Comparison of ENCODE assay signal across 9 cellular contexts in the genomic region with DNA sequence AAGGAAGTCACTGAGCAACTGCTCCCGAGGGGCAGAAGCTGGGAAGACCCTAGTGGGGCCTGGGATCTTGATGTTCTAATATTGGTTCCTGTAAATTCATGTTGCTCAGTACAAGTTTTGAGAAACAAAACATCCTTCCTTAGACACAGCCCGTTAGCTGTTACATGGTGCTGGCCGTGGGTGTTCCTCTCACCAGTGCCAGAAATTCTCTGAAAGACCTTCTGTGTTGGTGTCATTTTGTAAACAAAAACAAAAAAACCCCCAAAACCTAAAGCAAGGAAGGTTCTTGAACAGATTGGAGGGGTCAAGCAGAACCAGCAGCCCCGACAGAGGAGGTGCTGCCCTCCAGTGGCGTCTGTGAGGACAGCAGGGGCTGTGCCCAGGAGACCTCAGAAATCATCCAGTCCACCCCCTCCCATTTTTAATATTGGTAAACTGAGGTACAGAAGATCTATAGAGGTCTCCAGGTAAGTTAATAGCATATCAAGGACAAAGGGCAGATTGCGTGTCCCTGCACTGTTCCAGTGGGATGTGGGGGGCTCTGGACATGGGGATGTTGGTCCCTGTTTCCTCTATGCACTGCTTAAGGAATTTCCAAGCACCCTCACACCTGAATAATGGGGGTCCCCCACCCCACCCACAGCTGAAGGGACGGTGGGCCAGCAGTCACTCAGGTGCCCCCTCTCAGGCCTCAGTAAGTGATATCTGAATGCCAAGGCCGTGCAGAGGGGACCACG. TPM values are rescaled to one million over a fixed set of nuclear protein-coding genes. Genes with fewer than 3 reads are reported as not detected.
DNase-seq lines count a peak whose midpoint lies in the region; ATAC-seq and TF ChIP-seq lines count a peak whose summit lies in the region.
"Had no signal": no experiment of that assay in that cellular context is flagged by ENCODE, and none has a peak within 500 bp of the region (broad histone marks: within the 10 kb centered on the region; RNA-seq: fewer than 3 reads in every experiment).

No MANE protein-coding gene starts in this region.

- H3K4me2 ChIP-seq in SU-DHL-6 (ENCODE audit: low read depth, low read length, poor library complexity, severe bottlenecking), result no peak overlapping the region

- H3K9me3 Mint-ChIP-seq in activated naive CD8-positive, alpha-beta T cell treated with anti-CD3 and anti-CD28 coated beads, Interleukin-2, amount 50 U/mL, for 24 hours, result no peaks in the 10 kb centered on the region
- H3K9me3 Mint-ChIP-seq: IgD-negative memory B cell had no signal

- H3K9ac ChIP-seq in SU-DHL-6 (ENCODE audit: low read length), result no peak overlapping the region

- peak overlapping the region; percentile 70 for H3K27ac Mint-ChIP-seq in activated naive CD8-positive, alpha-beta T cell treated with anti-CD3 and anti-CD28 coated beads, Interleukin-2, amount 50 U/mL, for 24 hours

- H3K4me1 ChIP-seq in BE2C (no peaks in the 10 kb centered on the region), left ventricle myocardium inferior (peaks cover 30% of the 10 kb centered on the region)

- H3K4me3 ChIP-seq in BE2C (ENCODE audit: low read depth, low read length), result no peak overlapping the region
- H3K4me3 ChIP-seq in H7 (ENCODE audit: insufficient read depth, low read depth, low read length), result no peak overlapping the region
- no peak overlapping the region for H3K4me3 ChIP-seq in SU-DHL-6 (ENCODE audit: insufficient read depth, low read length, poor library complexity, severe bottlenecking)
- no peak overlapping the region for H3K4me3 ChIP-seq in left ventricle myocardium inferior

- intact Hi-C loops in left ventricle myocardium inferior (cut with micrococcal nuclease) (loop anchor here (5.0 kb wide), 1 partner anchor 66 kb away; no protein-coding TSS in a partner anchor), sciatic nerve (cut with DNase I) (loop anchor here (5.0 kb wide), 2 partner anchors 71 to 126 kb away; no protein-coding TSS in a partner anchor)

- DNase-seq in BE2C, result peak; percentile 36
- peak; percentile 89 for DNase-seq in H7
- DNase-seq in activated naive CD8-positive, alpha-beta T cell treated with anti-CD3 and anti-CD28 coated beads, Interleukin-2, amount 50 U/mL, for 24 hours, result peak; percentile 85
- DNase-seq in left ventricle myocardium inferior, result peak; percentile 54
- DNase-seq in sciatic nerve (ENCODE audit: low spot score), result peak; percentile 86

- H4K20me1 ChIP-seq in SU-DHL-6 (ENCODE audit: low read depth, low read length), result no peaks in the 10 kb centered on the region

- no peaks in the 10 kb centered on the region for H3K79me2 ChIP-seq in SU-DHL-6 (ENCODE audit: insufficient read depth, low read length)

- no peaks in the 10 kb centered on the region for H3K9me2 ChIP-seq in SU-DHL-6 (replicated peaks; ENCODE audit: insufficient read depth, low read length)

- peak overlapping the region; percentile 4 for H3K4me3 Mint-ChIP-seq in activated naive CD8-positive, alpha-beta T cell treated with anti-CD3 and anti-CD28 coated beads, Interleukin-2, amount 50 U/mL, for 24 hours

- no peak overlapping the region for H2AFZ ChIP-seq in SU-DHL-6 (ENCODE audit: low read depth, low read length, severe bottlenecking)

- no peaks in the 10 kb centered on the region for H3K9me3 ChIP-seq in BE2C
- H3K9me3 ChIP-seq in SU-DHL-6 (ENCODE audit: insufficient read depth, low read length), result no peaks in the 10 kb centered on the region
- no peaks in the 10 kb centered on the region for H3K9me3 ChIP-seq in left ventricle myocardium inferior (replicated peaks)

- ATAC-seq in activated naive CD8-positive, alpha-beta T cell treated with anti-CD3 and anti-CD28 coated beads, Interleukin-2, amount 50 U/mL, for 24 hours, result peak; percentile 59
- ATAC-seq in sciatic nerve (peak; percentile 86), HG02938 (IDR thresholded peaks at IDR 0.05; ENCODE audit: unreplicated experiment) (no peak), GM19455 (IDR thresholded peaks at IDR 0.05; ENCODE audit: unreplicated experiment) (no peak)

- H3K27me3 ChIP-seq in BE2C, result no peaks in the 10 kb centered on the region
- H3K27me3 ChIP-seq in H7 (ENCODE audit: control insufficient read depth, insufficient read depth, low read length), result no peaks in the 10 kb centered on the region
- no peaks in the 10 kb centered on the region for H3K27me3 ChIP-seq in SU-DHL-6 (ENCODE audit: low read length)
- H3K27me3 ChIP-seq in left ventricle myocardium inferior (ENCODE audit: low read depth), result no peaks in the 10 kb centered on the region

- peaks cover 42% of the 10 kb centered on the region for H3K4me1 Mint-ChIP-seq in activated naive CD8-positive, alpha-beta T cell treated with anti-CD3 and anti-CD28 coated beads, Interleukin-2, amount 50 U/mL, for 24 hours

- H3K27ac ChIP-seq in SU-DHL-6 (ENCODE audit: low read depth, low read length), result no peak overlapping the region
- H3K27ac ChIP-seq in left ventricle myocardium inferior (replicated peaks), result peak overlapping the region; percentile 43

- no peaks in the 10 kb centered on the region for H3K36me3 ChIP-seq in BE2C
- H3K36me3 ChIP-seq in H7 (replicated peaks; ENCODE audit: control insufficient read depth, insufficient read depth, low read length), result no peaks in the 10 kb centered on the region
- H3K36me3 ChIP-seq in SU-DHL-6 (ENCODE audit: low read length), result no peaks in the 10 kb centered on the region
- no peaks in the 10 kb centered on the region for H3K36me3 ChIP-seq in left ventricle myocardium inferior

- H3K36me3 Mint-ChIP-seq in activated naive CD8-positive, alpha-beta T cell treated with anti-CD3 and anti-CD28 coated beads, Interleukin-2, amount 50 U/mL, for 24 hours (ENCODE audit: low read depth), result no peaks in the 10 kb centered on the region

- H3F3A ChIP-seq in SU-DHL-6 (ENCODE audit: insufficient read depth), result no peaks in the 10 kb centered on the region

- H3K27me3 Mint-ChIP-seq in activated naive CD8-positive, alpha-beta T cell treated with anti-CD3 and anti-CD28 coated beads, Interleukin-2, amount 50 U/mL, for 24 hours, result peaks cover 2% of the 10 kb centered on the region

- TF ChIP-seq CTCF in BE2C (IDR thresholded peaks at IDR 0.05; ENCODE audit: low read depth, low read length), result peak; percentile 74
- peak; percentile 84 for TF ChIP-seq CTCF in SU-DHL-6 (IDR thresholded peaks at IDR 0.05; ENCODE audit: insufficient read depth, low read length, poor library complexity, severe bottlenecking)
- peak; percentile 96 for TF ChIP-seq CTCF in left ventricle myocardium inferior (IDR thresholded peaks at IDR 0.05; ENCODE audit: borderline replicate concordance)

RNA-seq across cellular contexts. Expression of gene SLC2A7, which starts 38.2 kb away (rescaled TPM):
- not detected for polyA plus RNA-seq in BE2C (2012; ENCODE audit: insufficient read depth, insufficient read length, low read depth)
- total RNA-seq in H7 (2014; rRNA removed; shearing (Covaris generic)), result not detected in 2 replicates
- not detected for total RNA-seq in left ventricle myocardium inferior
- not detected for total RNA-seq in sciatic nerve
- polyA plus RNA-seq: IgD-negative memory B cell had no signal

RNA-seq across cellular contexts. Expression of gene CA6, which starts 42.4 kb away (rescaled TPM):
- not detected for polyA plus RNA-seq in BE2C (2012; ENCODE audit: insufficient read depth, insufficient read length, low read depth)
- total RNA-seq in H7 (2014; rRNA removed; shearing (Covaris generic)), result not detected in 2 replicates
- total RNA-seq in left ventricle myocardium inferior, result not detected
- total RNA-seq in sciatic nerve, result not detected
- polyA plus RNA-seq: IgD-negative memory B cell had no signal

Comparison
In these comparisons a context has a peak if more than half of its experiments do, and no peak if none do; other contexts are left out.
1. DNase-seq: peak in every context shown above with its lines; median percentile 89 in H7; 86 in sciatic nerve; 85 in activated naive CD8-positive, alpha-beta T cell treated with anti-CD3 and anti-CD28 coated beads, Interleukin-2, amount 50 U/mL, for 24 hours; 54 in left ventricle myocardium inferior; 36 in BE2C.
2. ATAC-seq: peak in activated naive CD8-positive, alpha-beta T cell treated with anti-CD3 and anti-CD28 coated beads, Interleukin-2, amount 50 U/mL, for 24 hours (single experiment) and sciatic nerve (single experiment); none in HG02938 (single experiment) and GM19455 (single experiment).
3. Peak in every context shown above with its lines, with median percentiles within 50 percentile points of each other: CTCF ChIP-seq.